ENCODE assay signal across 23 cellular contexts in genomic region chr3:182848906-182849305, GRCh38. TPM values are rescaled to one million over a fixed set of nuclear protein-coding genes. Genes with fewer than 3 reads are reported as not detected.
DNase-seq lines count a peak whose midpoint lies in the region; ATAC-seq, FAIRE-seq and TF ChIP-seq lines count a peak whose summit lies in the region.
"Had no signal": no experiment of that assay in that cellular context is flagged by ENCODE, and none has a peak within 500 bp of the region (broad histone marks: within the 10 kb centered on the region; RNA-seq: fewer than 3 reads in every experiment).

No MANE protein-coding gene starts in this region.

- peaks cover 77% of the 10 kb centered on the region for H3K36me3 ChIP-seq in SK-N-MC (ENCODE audit: insufficient read depth, low read length)
- H3K36me3 ChIP-seq: BE2C had no signal

- intact Hi-C loops in activated CD4-positive, alpha-beta T cell treated with anti-CD3 and anti-CD28 coated beads, Interleukin-2, amount 10 ng/mL, durations not matched to agents 24 days and 14 days (cut with micrococcal nuclease): no loop called here

- H3K27ac Mint-ChIP-seq in effector memory CD8-positive, alpha-beta T cell: peak overlapping the region; percentile 29 to 49
- H3K27ac Mint-ChIP-seq in activated CD4-positive, alpha-beta T cell treated with anti-CD3 and anti-CD28 coated beads, Interleukin-2, amount 10 ng/mL, durations not matched to agents 24 days and 14 days: no peak overlapping the region
- H3K27ac Mint-ChIP-seq: CD4-positive, CD25-positive, alpha-beta regulatory T cell; IgD-negative memory B cell had no signal

- POLR2A ChIA-PET in HEK293T (lab: Yijun Ruan, JAX): no interaction called here

- no peaks in the 10 kb centered on the region for H3K4me1 Mint-ChIP-seq in effector memory CD8-positive, alpha-beta T cell (ENCODE audit: low read depth in 2 of 2)
- H3K4me1 Mint-ChIP-seq in activated CD4-positive, alpha-beta T cell treated with anti-CD3 and anti-CD28 coated beads, Interleukin-2, amount 10 ng/mL, durations not matched to agents 24 days and 14 days: no peaks in the 10 kb centered on the region
- H3K4me1 Mint-ChIP-seq: CD8-positive, alpha-beta memory T cell; IgD-negative memory B cell had no signal

- no peaks in the 10 kb centered on the region for H3K27me3 Mint-ChIP-seq in effector memory CD8-positive, alpha-beta T cell
- no peaks in the 10 kb centered on the region for H3K27me3 Mint-ChIP-seq in activated CD4-positive, alpha-beta T cell treated with anti-CD3 and anti-CD28 coated beads, Interleukin-2, amount 10 ng/mL, durations not matched to agents 24 days and 14 days
- H3K27me3 Mint-ChIP-seq: CD4-positive, CD25-positive, alpha-beta regulatory T cell; CD8-positive, alpha-beta memory T cell; IgD-negative memory B cell had no signal

- H3K9me3 ChIP-seq in SK-N-MC (ENCODE audit: low read depth, low read length): no peaks in the 10 kb centered on the region; the same call in 1 of the 2 replicates
- H3K9me3 ChIP-seq: BE2C had no signal

- H3K9ac ChIP-seq in SK-N-MC (ENCODE audit: insufficient read length): no peak overlapping the region
- H3K9ac ChIP-seq: GM23248 had no signal

- CTCF ChIA-PET in HEK293T (lab: Yijun Ruan, JAX): no interaction called here

- H3K9me3 Mint-ChIP-seq in effector memory CD8-positive, alpha-beta T cell: no peaks in the 10 kb centered on the region
- no peaks in the 10 kb centered on the region for H3K9me3 Mint-ChIP-seq in activated CD4-positive, alpha-beta T cell treated with anti-CD3 and anti-CD28 coated beads, Interleukin-2, amount 10 ng/mL, durations not matched to agents 24 days and 14 days
- H3K9me3 Mint-ChIP-seq: CD4-positive, CD25-positive, alpha-beta regulatory T cell; IgD-negative memory B cell had no signal

- H3K4me3 Mint-ChIP-seq in effector memory CD8-positive, alpha-beta T cell: no peak overlapping the region
- no peak overlapping the region for H3K4me3 Mint-ChIP-seq in activated CD4-positive, alpha-beta T cell treated with anti-CD3 and anti-CD28 coated beads, Interleukin-2, amount 10 ng/mL, durations not matched to agents 24 days and 14 days
- H3K4me3 Mint-ChIP-seq: CD4-positive, CD25-positive, alpha-beta regulatory T cell; CD8-positive, alpha-beta memory T cell; IgD-negative memory B cell had no signal

- no peak for DNase-seq in GM19239 (ENCODE audit: insufficient read length, low spot score)
- DNase-seq in HEK293T (ENCODE audit: extremely low spot score): peak; percentile 2
- peak; percentile 12 for DNase-seq in SK-N-MC (ENCODE audit: low read depth, low spot score)
- DNase-seq in effector memory CD8-positive, alpha-beta T cell: no peak
- DNase-seq in activated CD4-positive, alpha-beta T cell treated with anti-CD3 and anti-CD28 coated beads, Interleukin-2, amount 10 ng/mL, durations not matched to agents 24 days and 14 days: no peak
- no peak for DNase-seq in KBM-7
- DNase-seq: ACHN; BE2C; C1 segment of cervical spinal cord; CD4-positive, CD25-positive, alpha-beta regulatory T cell; CD8-positive, alpha-beta memory T cell; COR-L47; DMS153; DMS79; GDM1; GM23248; KG1 had no signal

- ATAC-seq in effector memory CD8-positive, alpha-beta T cell (replicated peaks): no peak
- ATAC-seq in GM18861 (IDR thresholded peaks at IDR 0.05; ENCODE audit: unreplicated experiment): no peak
- ATAC-seq: HCT116, HepG2 had no signal

- H3K27ac ChIP-seq in SK-N-MC: peak overlapping the region; percentile 32; the same call in 1 of the 2 replicates
- H3K27ac ChIP-seq: GM23248 had no signal

- peaks cover 81% of the 10 kb centered on the region for H3K36me3 Mint-ChIP-seq in effector memory CD8-positive, alpha-beta T cell (ENCODE audit: insufficient read depth)
- H3K36me3 Mint-ChIP-seq in activated CD4-positive, alpha-beta T cell treated with anti-CD3 and anti-CD28 coated beads, Interleukin-2, amount 10 ng/mL, durations not matched to agents 24 days and 14 days (ENCODE audit: low read depth): peaks cover 55% of the 10 kb centered on the region

- FAIRE-seq in GM19239 (lab: Jason Lieb, UNC): peak; percentile 51
- FAIRE-seq: GM12892, GM18507, HepG2 had no signal

- no peak overlapping the region for H3K4me3 ChIP-seq in SK-N-MC
- H3K4me3 ChIP-seq: GM23248 had no signal

- in situ Hi-C loops in KBM-7 (cut with MboI; ENCODE audit: low pct_unique_long_range_greater_than_20kb, low sequenced_read_pairs): no loop called here

TF ChIP-seq in HEK293T, 16 proteins besides CTCF, POLR2A, EP300 and RAD21:
- peak; percentile 17; the same call in 1 of the 2 replicates for TF ChIP-seq PKNOX1 (IDR thresholded peaks at IDR 0.05)
- TF ChIP-seq FOXA1 (IDR thresholded peaks at IDR 0.05): no peak

RNA-seq across cellular contexts. Expression of gene ATP11B, which starts 55.6 kb away (rescaled TPM):
- 87.9 and 89.7 TPM in 2 replicates for total RNA-seq in activated CD4-positive, alpha-beta T cell treated with anti-CD3 and anti-CD28 coated beads, Interleukin-2, amount 10 ng/mL, durations not matched to agents 24 days and 14 days

Comparison
In these comparisons a context has a peak if more than half of its experiments do, and no peak if none do; other contexts are left out.
1. DNase-seq: peak in HEK293T (single experiment) and SK-N-MC (single experiment); none in GM19239 (single experiment), effector memory CD8-positive, alpha-beta T cell (0 of 3), activated CD4-positive, alpha-beta T cell treated with anti-CD3 and anti-CD28 coated beads, Interleukin-2, amount 10 ng/mL, durations not matched to agents 24 days and 14 days (single experiment) and KBM-7 (single experiment).